24 cellular contexts compared by ENCODE assay signal in genomic region chr10:11406746-11407145, GRCh38.
"Had no signal": no experiment of that assay in that cellular context is flagged by ENCODE, and none has a peak within 500 bp of the region (broad histone marks: within the 10 kb centered on the region; RNA-seq: fewer than 3 reads in every experiment).

No MANE protein-coding gene starts in this region.

- H3K27ac ChIP-seq: brain microvascular endothelial cell, SJCRH30 had no signal

- H3K4me3 Mint-ChIP-seq: activated T-helper 1 cell treated with anti-CD3 and anti-CD28 coated beads, Interleukin-12 subunit alpha, Interleukin-12 subunit beta, Interleukin-2, Interleukin-4 antibody, amounts not matched to agents 30 ng/mL and 10 ng/mL and 1 ng/mL, durations not matched to agents 14 hours and 24 hours and 36 hours had no signal

- DNase-seq: activated CD4-positive, alpha-beta T cell treated with anti-CD3 and anti-CD28 coated beads for 48 hours; activated CD4-positive, alpha-beta T cell treated with anti-CD3 and anti-CD28 coated beads, Interleukin-2, amount 50 U/mL, for 48 hours; activated CD8-positive, alpha-beta memory T cell treated with anti-CD3 and anti-CD28 coated beads, Interleukin-2, amount 50 U/mL, for 4 hours; activated effector memory CD4-positive, alpha-beta T cell treated with Interleukin-2 at 50 U/mL for 16 hours; activated naive CD4-positive, alpha-beta T cell treated with Interleukin-2 at 50 U/mL for 16 hours; brain microvascular endothelial cell; caudate nucleus; MG63; MV-4-11; NCI-H1092 treated with DMSO at 0.1 percent for 48 hours; NCI-H1417 treated with DMSO at 0.1 percent for 48 hours; NCI-H1694; NCI-H2029 treated with DMSO at 0.1 percent for 48 hours; NCI-H345; NCI-H510A treated with DMSO at 0.1 percent for 48 hours; NCI-H69; NK-92 treated with Interleukin-12 subunit alpha and Interleukin-12 subunit beta, amount 100 ng/mL, for 24 hours; OCI-M1; RPMI8226; SJCRH30; SK-N-SH had no signal

- ATAC-seq: Panc1, Right ventricle myocardium inferior had no signal

- H3K27ac Mint-ChIP-seq: activated T-helper 1 cell treated with anti-CD3 and anti-CD28 coated beads, Interleukin-12 subunit alpha, Interleukin-12 subunit beta, Interleukin-2, Interleukin-4 antibody, amounts not matched to agents 30 ng/mL and 10 ng/mL and 1 ng/mL, durations not matched to agents 14 hours and 24 hours and 36 hours had no signal

- H3K4me3 ChIP-seq: MG63, SJCRH30 had no signal

- H3K9me3 ChIP-seq: MG63, SJCRH30, SK-N-SH had no signal

- H3K27me3 ChIP-seq: brain microvascular endothelial cell, MG63, SJCRH30 had no signal

- H3K36me3 ChIP-seq: brain microvascular endothelial cell, MG63, SJCRH30 had no signal
